Comparison of ENCODE assay signal across 13 cellular contexts in the genomic region with DNA sequence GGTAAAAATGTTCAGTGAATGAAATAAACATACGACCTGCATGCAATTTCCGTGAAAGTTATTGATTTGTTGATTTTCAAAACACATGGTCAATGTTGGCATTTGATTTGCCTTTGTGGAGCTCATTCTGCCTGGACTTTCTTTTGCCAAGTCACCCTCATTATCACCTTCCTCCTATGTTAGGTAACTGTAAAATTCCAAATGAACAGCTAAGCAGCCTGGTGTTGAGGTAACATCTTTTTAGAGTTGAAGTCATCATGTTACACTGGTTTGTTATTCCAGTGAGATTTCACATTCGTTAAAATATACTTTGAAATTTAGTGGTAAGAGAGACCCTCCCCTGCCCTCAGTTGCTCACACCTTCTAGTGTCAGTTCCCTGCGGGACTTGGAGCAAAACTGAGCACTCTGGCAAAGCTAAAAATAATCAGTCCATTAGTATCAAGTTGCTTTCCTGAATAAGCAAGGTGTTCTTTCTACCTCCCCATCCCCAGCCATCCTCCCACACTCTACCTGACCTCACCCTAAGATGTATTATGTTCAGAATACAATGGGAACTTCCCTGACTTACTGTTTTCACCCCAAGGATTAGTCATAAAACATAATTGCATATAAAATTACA.
"Had no signal": no experiment of that assay in that cellular context is flagged by ENCODE, and none has a peak within 500 bp of the region (broad histone marks: within the 10 kb centered on the region; RNA-seq: fewer than 3 reads in every experiment).

No MANE protein-coding gene starts in this region.

- ATAC-seq: esophagus mucosa had no signal

- H3K9me3 ChIP-seq: stomach, thoracic aorta had no signal

- H3K36me3 ChIP-seq: stomach, thoracic aorta had no signal

- DNase-seq: activated B cell treated with CpG ODN at 0.5 μM for 24 hours; activated effector memory CD4-positive, alpha-beta T cell treated with Interleukin-2 at 50 U/mL for 16 hours; activated T-cell treated with anti-CD3 and anti-CD28 coated beads, Interleukin-2, amount 50 U/mL, for 24 hours; amniotic stem cell; cerebellar nuclear complex; head of caudate nucleus; islet precursor cell; midbrain; small intestine; stomach had no signal

- H3K27me3 ChIP-seq: stomach had no signal

- H3K4me1 ChIP-seq: parathyroid adenoma had no signal

- H3K27ac ChIP-seq: parathyroid adenoma, stomach, thoracic aorta had no signal

- H3K4me3 ChIP-seq: stomach, thoracic aorta had no signal
